Comparison of ENCODE assay signal across 20 cellular contexts in the genomic region with DNA sequence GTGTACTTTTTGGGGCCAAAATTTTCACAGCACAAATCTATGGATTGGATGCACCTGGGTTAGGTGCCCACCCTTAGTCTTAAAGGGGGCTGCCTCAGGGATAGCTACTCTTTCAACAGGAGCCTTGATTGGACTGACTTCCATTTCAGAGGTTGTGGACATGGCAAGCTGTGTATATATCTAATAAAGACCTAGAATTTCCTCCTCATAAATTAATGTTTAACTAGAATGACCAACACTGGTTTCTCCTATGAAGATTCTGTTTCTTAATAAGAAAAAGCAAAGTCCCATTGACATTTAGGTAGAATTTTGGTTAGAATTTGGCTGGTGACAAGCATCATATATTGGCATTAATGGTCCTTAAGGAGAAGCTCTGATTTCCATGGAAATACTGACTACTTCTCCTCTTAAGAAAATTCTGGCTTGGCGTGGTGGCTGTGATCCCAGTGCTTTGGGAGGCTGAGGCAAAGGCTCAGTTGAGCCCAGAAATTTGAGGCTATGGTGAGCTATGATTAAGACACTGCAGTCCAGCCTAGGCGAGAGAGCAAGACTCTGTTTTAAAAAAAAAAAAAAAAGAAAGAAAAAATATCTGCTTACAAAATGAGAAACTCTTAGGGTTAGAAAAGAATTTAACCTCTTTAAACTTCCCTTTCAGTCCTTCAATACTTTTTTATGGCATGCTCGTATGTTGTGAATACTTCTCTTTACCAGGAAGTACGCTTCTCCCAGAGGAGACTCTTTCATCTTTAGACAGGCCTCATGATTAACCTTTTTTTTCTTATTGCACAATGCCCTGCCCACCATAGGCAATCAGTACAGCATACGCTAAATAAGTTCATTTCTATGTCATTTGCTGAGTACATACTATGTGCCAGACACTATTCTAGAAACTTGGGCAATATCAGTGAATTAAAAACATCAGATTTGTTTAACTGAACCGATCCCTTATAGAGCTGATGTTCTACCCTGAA.
DNase-seq lines count a peak whose midpoint lies in the region; ATAC-seq, FAIRE-seq and TF ChIP-seq lines count a peak whose summit lies in the region.
"Had no signal": no experiment of that assay in that cellular context is flagged by ENCODE, and none has a peak within 500 bp of the region (broad histone marks: within the 10 kb centered on the region; RNA-seq: fewer than 3 reads in every experiment).

No MANE protein-coding gene starts in this region.

- no TSS peak for BruUV-seq in IMR-90 (replicated peaks; lab: Mats Ljungman, UMichigan)

- peak overlapping the region; percentile 58; the same call in 1 of the 2 replicates for H2AK5ac ChIP-seq in IMR-90 (ENCODE audit: low read depth, low read length)

- TF ChIP-seq POLR2A in IMR-90 (IDR thresholded peaks at IDR 0.05; ENCODE audit: low read depth, low read length) (no peak), esophagus squamous epithelium (IDR thresholded peaks at IDR 0.05) (no peak)

- peaks cover 0 to 14% of the 10 kb centered on the region in 2 donors for H3K36me3 Mint-ChIP-seq in activated naive CD4-positive, alpha-beta T cell treated with anti-CD3 and anti-CD28 coated beads, Interleukin-2, amount 50 U/mL, for 72 hours
- H3K36me3 Mint-ChIP-seq: naive thymus-derived CD8-positive, alpha-beta T cell had no signal

- no peak for TF ChIP-seq CTCF in IMR-90 (conservative IDR thresholded peaks at IDR 0.05; ENCODE audit: low read depth, low read length)
- TF ChIP-seq CTCF in esophagus squamous epithelium (IDR thresholded peaks at IDR 0.05), result no peak

- dilution Hi-C loops in IMR-90 (cut with HindIII; ENCODE audit: low sequenced_read_pairs, unreplicated experiment), result no loop called here

- 100% methylated on average over 2 of the region's 6 CpGs; no CpG with 5 or more reads in 1 of the 2 experiments for WGBS in IMR-90 (ENCODE audit: extremely low coverage in 2 of 2, insufficient read length in 1 of 2), 2 experiments
- 62 to 69% methylated on average over 6 of the region's 6 CpGs for WGBS in esophagus squamous epithelium, 2 donors

- no peak overlapping the region for H4K5ac ChIP-seq in IMR-90 (ENCODE audit: low read depth, low read length)

- no peak overlapping the region for H2AK9ac ChIP-seq in IMR-90 (replicated peaks; ENCODE audit: low read depth, low read length, poor library complexity)

- peak overlapping the region in 1 of 2 experiments; percentile 11; a peak in 1 of 4 replicates for H4K8ac ChIP-seq in IMR-90 (ENCODE audit: low read depth in 2 of 2, low read length in 2 of 2)

- H3K27ac ChIP-seq in IMR-90 (ENCODE audit: insufficient read depth, low read length) (no peak overlapping the region), esophagus squamous epithelium (no peak overlapping the region), SJCRH30 (no peak overlapping the region)
- H3K27ac ChIP-seq: C4-2B, suprapubic skin, WERI-Rb-1 had no signal

- no peak overlapping the region for H2BK120ac ChIP-seq in IMR-90 (ENCODE audit: low read depth, low read length)

- 0 out of 3 replicates have a peak overlapping the region, but pooled peaks have one; percentile 30 for H2BK15ac ChIP-seq in IMR-90 (ENCODE audit: low read depth, low read length)

- no peak overlapping the region; the same call in 1 of the 2 replicates for H4K91ac ChIP-seq in IMR-90 (ENCODE audit: insufficient read depth, low read depth, low read length)

- H3K23ac ChIP-seq in IMR-90 (ENCODE audit: low read depth, low read length), result no peak overlapping the region

- peaks cover 9% of the 10 kb centered on the region for H3K9me1 ChIP-seq in IMR-90 (ENCODE audit: insufficient read depth, low read length)

- CTCF ChIA-PET in IMR-90 (lab: Yijun Ruan, JAX), result no interaction called here

- TF ChIP-seq RAD21 in IMR-90 (IDR thresholded peaks at IDR 0.05; ENCODE audit: low read length), result no peak

- H4K20me1 ChIP-seq in IMR-90 (ENCODE audit: insufficient read depth, low read length), result peaks cover 5% of the 10 kb centered on the region; the same call in 1 of the 2 replicates

- no peak overlapping the region for H3K9ac ChIP-seq in IMR-90 (ENCODE audit: low read depth, low read length)

- no peaks in the 10 kb centered on the region for H3K36me3 ChIP-seq in IMR-90 (ENCODE audit: control insufficient read depth, insufficient read depth, low read length)
- no peaks in the 10 kb centered on the region for H3K36me3 ChIP-seq in esophagus squamous epithelium
- no peaks in the 10 kb centered on the region for H3K36me3 ChIP-seq in SJCRH30
- H3K36me3 ChIP-seq: suprapubic skin, WERI-Rb-1 had no signal

- H3K27me3 ChIP-seq in IMR-90 (ENCODE audit: control insufficient read depth, insufficient read depth, low read length), result peaks cover 2% of the 10 kb centered on the region; the same call in 1 of the 2 replicates
- H3K27me3 ChIP-seq in esophagus squamous epithelium, result peaks cover 0 to 59% (median 0%) of the 10 kb centered on the region in 4 donors
- no peaks in the 10 kb centered on the region for H3K27me3 ChIP-seq in SJCRH30

- POLR2A ChIA-PET in IMR-90 (lab: Charles Lee; ENCODE audit: unreplicated experiment), result interaction anchor here (0.7 kb wide), 1 partner anchor 12 kb away, joined by 5 read pairs; no protein-coding TSS in a partner anchor

- intact Hi-C loops in IMR-90 (cut with micrococcal nuclease), result no loop called here
- intact Hi-C loops in sciatic nerve (cut with DNase I), result no loop called here
- intact Hi-C loops in esophagus squamous epithelium (cut with DNase I), result no loop called here

- no peak overlapping the region for H2BK5ac ChIP-seq in IMR-90 (ENCODE audit: low read depth, low read length, poor library complexity, severe bottlenecking)

- H2BK20ac ChIP-seq in IMR-90 (ENCODE audit: low read depth, low read length), result no peak overlapping the region

- H3K14ac ChIP-seq in IMR-90 (replicated peaks; ENCODE audit: low read depth, low read length), result no peak overlapping the region

- H3K9me3 ChIP-seq in IMR-90 (ENCODE audit: control insufficient read depth, insufficient read depth, low read length), result no peaks in the 10 kb centered on the region
- no peaks in the 10 kb centered on the region for H3K9me3 ChIP-seq in esophagus squamous epithelium
- H3K9me3 ChIP-seq in SJCRH30 (replicated peaks), result no peaks in the 10 kb centered on the region
- H3K9me3 ChIP-seq: suprapubic skin had no signal

- no peak overlapping the region for H2AFZ ChIP-seq in IMR-90 (replicated peaks; ENCODE audit: low read length, poor library complexity)

- DNase-seq in IMR-90 (no peak), RCC 7860 (ENCODE audit: low spot score) (peak; percentile 29), glomerular visceral epithelial cell (ENCODE audit: extremely low spot score) (peak; percentile 33), sciatic nerve (ENCODE audit: low spot score) (no peak), esophagus squamous epithelium (lab: John Stamatoyannopoulos, UW) (no peak), DMS 273 (lab: John Stamatoyannopoulos, UW; ENCODE audit: unreplicated experiment) (no peak), SJCRH30 (no peak)
- DNase-seq in activated naive CD4-positive, alpha-beta T cell treated with anti-CD3 and anti-CD28 coated beads, Interleukin-2, amount 50 U/mL, for 72 hours (ENCODE audit: low spot score in 2 of 2), result no peak
- DNase-seq: amniotic stem cell; DMS79 treated with DMSO at 0.1 percent for 48 hours; left ventricle myocardium superior; naive thymus-derived CD8-positive, alpha-beta T cell; NCI-H187; NCI-H510A; SW 1271; WERI-Rb-1 had no signal

- peaks cover 6 to 15% of the 10 kb centered on the region in 2 experiments; a peak in 3 of 4 replicates for H3K79me1 ChIP-seq in IMR-90 (ENCODE audit: low read depth in 1 of 2, low read length in 2 of 2)

- H3K4ac ChIP-seq in IMR-90 (ENCODE audit: low read depth, low read length), result no peak overlapping the region

- no peak overlapping the region for H3K4me2 ChIP-seq in IMR-90 (ENCODE audit: low read depth, low read length)

- in situ Hi-C loops in IMR-90 (cut with MboI; ENCODE audit: low sequenced_read_pairs), result no loop called here

- peak; percentile 53 for FAIRE-seq in RCC 7860 (lab: Jason Lieb, UNC)

- no peak overlapping the region for H3K56ac ChIP-seq in IMR-90 (ENCODE audit: extremely low read depth, insufficient read depth, low read length)

- H3K27ac Mint-ChIP-seq in activated naive CD4-positive, alpha-beta T cell treated with anti-CD3 and anti-CD28 coated beads, Interleukin-2, amount 50 U/mL, for 72 hours, result no peak overlapping the region
- H3K27ac Mint-ChIP-seq: activated T-helper 2 cell treated with anti-CD3 and anti-CD28 coated beads, Interferon-gamma antibody, Interleukin-2, Interleukin-4, amounts not matched to agents 10 μg/mL and 5 μg/mL and 100 μg/mL, durations not matched to agents 14 hours and 24 hours and 36 hours had no signal

- ATAC-seq in IMR-90 (ENCODE audit: low read depth), result no peak
- ATAC-seq in sciatic nerve, result peak; percentile 42
- ATAC-seq in activated naive CD4-positive, alpha-beta T cell treated with anti-CD3 and anti-CD28 coated beads, Interleukin-2, amount 50 U/mL, for 72 hours, result no peak
- ATAC-seq: naive thymus-derived CD8-positive, alpha-beta T cell had no signal

- no peaks in the 10 kb centered on the region for H3K9me3 Mint-ChIP-seq in activated naive CD4-positive, alpha-beta T cell treated with anti-CD3 and anti-CD28 coated beads, Interleukin-2, amount 50 U/mL, for 72 hours
- H3K9me3 Mint-ChIP-seq: activated T-helper 2 cell treated with anti-CD3 and anti-CD28 coated beads, Interferon-gamma antibody, Interleukin-2, Interleukin-4, amounts not matched to agents 10 μg/mL and 5 μg/mL and 100 μg/mL, durations not matched to agents 14 hours and 24 hours and 36 hours; naive thymus-derived CD8-positive, alpha-beta T cell had no signal

- H3K18ac ChIP-seq in IMR-90 (ENCODE audit: low read depth, low read length), result no peak overlapping the region

- H3K4me1 ChIP-seq in IMR-90 (ENCODE audit: control insufficient read depth, insufficient read depth, low read length) (peaks cover 4% of the 10 kb centered on the region), esophagus squamous epithelium (peaks cover 0 to 27% (median 11%) of the 10 kb centered on the region in 3 donors), SJCRH30 (peaks cover 14% of the 10 kb centered on the region)

- H3K4me3 ChIP-seq in IMR-90 (ENCODE audit: insufficient read depth, low read depth, low read length), result no peak overlapping the region
- no peak overlapping the region for H3K4me3 ChIP-seq in esophagus squamous epithelium
- no peak overlapping the region for H3K4me3 ChIP-seq in SJCRH30
- H3K4me3 ChIP-seq: coronary artery, suprapubic skin had no signal

TF ChIP-seq in IMR-90, 13 proteins besides CTCF, POLR2A, EP300 and RAD21 (continues in another document):
- TF ChIP-seq CEBPB (IDR thresholded peaks at IDR 0.05; ENCODE audit: low read depth, low read length), result peak; percentile 66
- no peak for TF ChIP-seq MAFK (IDR thresholded peaks at IDR 0.05; ENCODE audit: low read depth, low read length)
- no peak for TF ChIP-seq RFX5 (IDR thresholded peaks at IDR 0.05; ENCODE audit: low read depth, low read length)
- no peak for TF ChIP-seq CHD1 (IDR thresholded peaks at IDR 0.05; ENCODE audit: low read depth, low read length)

Comparison
In these comparisons a context has a peak if more than half of its experiments do, and no peak if none do; other contexts are left out.
1. DNase-seq: peak in RCC 7860 (single experiment) and glomerular visceral epithelial cell (single experiment); none in IMR-90 (single experiment), sciatic nerve (single experiment), esophagus squamous epithelium (single experiment), activated naive CD4-positive, alpha-beta T cell treated with anti-CD3 and anti-CD28 coated beads, Interleukin-2, amount 50 U/mL, for 72 hours (0 of 2), DMS 273 (single experiment) and SJCRH30 (0 of 2).